Comparison of ENCODE assay signal across 27 cellular contexts in genomic region chr1:235854347-235854746, GRCh38. TPM values are rescaled to one million over a fixed set of nuclear protein-coding genes. Genes with fewer than 3 reads are reported as not detected.
DNase-seq lines count a peak whose midpoint lies in the region; ATAC-seq and TF ChIP-seq lines count a peak whose summit lies in the region.
"Had no signal": no experiment of that assay in that cellular context is flagged by ENCODE, and none has a peak within 500 bp of the region (broad histone marks: within the 10 kb centered on the region; RNA-seq: fewer than 3 reads in every experiment).

No MANE protein-coding gene starts in this region.

- DNase-seq in activated CD4-positive, alpha-beta T cell treated with anti-CD3 and anti-CD28 coated beads, Interleukin-2, amount 10 ng/mL, durations not matched to agents 24 days and 14 days: peak; percentile 37
- DNase-seq in activated CD4-positive, alpha-beta T cell treated with anti-CD3 and anti-CD28 coated beads, Interleukin-2, amount 10 ng/mL, durations not matched to agents 7 days and 5 days: no peak
- DNase-seq in NB4 (ENCODE audit: low read depth) (peak; percentile 36), DMS114 treated with DMSO at 0.1 percent for 48 hours (lab: John Stamatoyannopoulos, UW; ENCODE audit: unreplicated experiment) (no peak)
- DNase-seq in stimulated activated effector memory CD8-positive, alpha-beta T cell treated with anti-CD3 and anti-CD28 coated beads, Interleukin-12 subunit alpha, Interleukin-12 subunit beta, amount 100 ng/mL, for 72 hours (ENCODE audit: low spot score in 2 of 2): no peak
- no peak for DNase-seq in stimulated activated naive CD4-positive, alpha-beta T cell (lab: John Stamatoyannopoulos, UW)
- DNase-seq: activated CD4-positive, alpha-beta memory T cell treated with anti-CD3 and anti-CD28 coated beads, Interleukin-2, amount 10 ng/mL, durations not matched to agents 7 days and 5 days; activated T-cell treated with anti-CD3 and anti-CD28 coated beads, Interleukin-2, amount 50 U/mL, for 48 hours; Calu3; effector CD8-positive, alpha-beta T cell; EL; esophagus squamous epithelium; Karpas-422; kidney glomerular epithelial cell; NCI-H1105; NCI-H2081; NCI-H446; NK-92 treated with Interleukin-12 subunit alpha and Interleukin-12 subunit beta, amount 100 ng/mL, for 24 hours; stimulated activated CD4-positive, alpha-beta T cell treated with anti-CD3 and anti-CD28 coated beads, Interleukin-4, amount 100 ng/mL, for 24 hours; T-helper 2 cell; uterus; WERI-Rb-1 had no signal

- H3K4me3 ChIP-seq in NB4 (ENCODE audit: low read depth, low read length): no peak overlapping the region
- H3K4me3 ChIP-seq: esophagus squamous epithelium, SK-N-MC, suprapubic skin, uterus had no signal

- H3K4me3 Mint-ChIP-seq in activated CD4-positive, alpha-beta T cell treated with anti-CD3 and anti-CD28 coated beads, Interleukin-2, amount 10 ng/mL, durations not matched to agents 24 days and 14 days: no peak overlapping the region
- H3K4me3 Mint-ChIP-seq in activated CD4-positive, alpha-beta T cell treated with anti-CD3 and anti-CD28 coated beads, Interleukin-2, amount 10 ng/mL, durations not matched to agents 7 days and 5 days: no peak overlapping the region
- H3K4me3 Mint-ChIP-seq in stimulated activated effector memory CD8-positive, alpha-beta T cell treated with anti-CD3 and anti-CD28 coated beads, Interleukin-12 subunit alpha, Interleukin-12 subunit beta, amount 100 ng/mL, for 72 hours: peak overlapping the region; percentile 11
- H3K4me3 Mint-ChIP-seq: activated CD4-positive, alpha-beta memory T cell treated with anti-CD3 and anti-CD28 coated beads, Interleukin-2, amount 10 ng/mL, durations not matched to agents 7 days and 5 days; activated naive CD4-positive, alpha-beta T cell treated with anti-CD3 and anti-CD28 coated beads, Interleukin-2, amount 50 U/mL, for 24 hours had no signal

- peaks cover 47% of the 10 kb centered on the region for H3K4me1 Mint-ChIP-seq in activated CD4-positive, alpha-beta T cell treated with anti-CD3 and anti-CD28 coated beads, Interleukin-2, amount 10 ng/mL, durations not matched to agents 24 days and 14 days
- peaks cover 43% of the 10 kb centered on the region for H3K4me1 Mint-ChIP-seq in activated CD4-positive, alpha-beta T cell treated with anti-CD3 and anti-CD28 coated beads, Interleukin-2, amount 10 ng/mL, durations not matched to agents 7 days and 5 days
- H3K4me1 Mint-ChIP-seq in stimulated activated effector memory CD8-positive, alpha-beta T cell treated with anti-CD3 and anti-CD28 coated beads, Interleukin-12 subunit alpha, Interleukin-12 subunit beta, amount 100 ng/mL, for 72 hours: peaks cover 47% of the 10 kb centered on the region

- H3K27me3 Mint-ChIP-seq in activated CD4-positive, alpha-beta T cell treated with anti-CD3 and anti-CD28 coated beads, Interleukin-2, amount 10 ng/mL, durations not matched to agents 24 days and 14 days: no peaks in the 10 kb centered on the region
- H3K27me3 Mint-ChIP-seq in activated CD4-positive, alpha-beta T cell treated with anti-CD3 and anti-CD28 coated beads, Interleukin-2, amount 10 ng/mL, durations not matched to agents 7 days and 5 days: no peaks in the 10 kb centered on the region
- H3K27me3 Mint-ChIP-seq: activated CD4-positive, alpha-beta memory T cell treated with anti-CD3 and anti-CD28 coated beads, Interleukin-2, amount 10 ng/mL, durations not matched to agents 7 days and 5 days; activated naive CD4-positive, alpha-beta T cell treated with anti-CD3 and anti-CD28 coated beads, Interleukin-2, amount 50 U/mL, for 24 hours had no signal

- POLR2A ChIA-PET in activated CD4-positive, alpha-beta T cell treated with anti-CD3 and anti-CD28 coated beads, Interleukin-2, amount 10 ng/mL, durations not matched to agents 7 days and 5 days (lab: Charles Lee): no interaction called here

- ATAC-seq in GM21619 (IDR thresholded peaks at IDR 0.05; ENCODE audit: unreplicated experiment): peak; percentile 48
- ATAC-seq in stimulated activated effector memory CD8-positive, alpha-beta T cell treated with anti-CD3 and anti-CD28 coated beads, Interleukin-12 subunit alpha, Interleukin-12 subunit beta, amount 100 ng/mL, for 72 hours: peak; percentile 45
- no peak for ATAC-seq in GM18519 (IDR thresholded peaks at IDR 0.05; ENCODE audit: low FRiP score, unreplicated experiment)

- H3K27ac Mint-ChIP-seq in activated CD4-positive, alpha-beta T cell treated with anti-CD3 and anti-CD28 coated beads, Interleukin-2, amount 10 ng/mL, durations not matched to agents 24 days and 14 days: no peak overlapping the region
- H3K27ac Mint-ChIP-seq in activated CD4-positive, alpha-beta T cell treated with anti-CD3 and anti-CD28 coated beads, Interleukin-2, amount 10 ng/mL, durations not matched to agents 7 days and 5 days: no peak overlapping the region
- H3K27ac Mint-ChIP-seq in stimulated activated effector memory CD8-positive, alpha-beta T cell treated with anti-CD3 and anti-CD28 coated beads, Interleukin-12 subunit alpha, Interleukin-12 subunit beta, amount 100 ng/mL, for 72 hours: no peak overlapping the region
- H3K27ac Mint-ChIP-seq: activated CD4-positive, alpha-beta memory T cell treated with anti-CD3 and anti-CD28 coated beads, Interleukin-2, amount 10 ng/mL, durations not matched to agents 7 days and 5 days; activated naive CD4-positive, alpha-beta T cell treated with anti-CD3 and anti-CD28 coated beads, Interleukin-2, amount 50 U/mL, for 24 hours had no signal

- no peak for TF ChIP-seq POLR2A in NB4 (IDR thresholded peaks at IDR 0.05; ENCODE audit: extremely low read depth, insufficient read length)

- H3K9me3 Mint-ChIP-seq in activated CD4-positive, alpha-beta T cell treated with anti-CD3 and anti-CD28 coated beads, Interleukin-2, amount 10 ng/mL, durations not matched to agents 24 days and 14 days: no peaks in the 10 kb centered on the region
- no peaks in the 10 kb centered on the region for H3K9me3 Mint-ChIP-seq in activated CD4-positive, alpha-beta T cell treated with anti-CD3 and anti-CD28 coated beads, Interleukin-2, amount 10 ng/mL, durations not matched to agents 7 days and 5 days
- H3K9me3 Mint-ChIP-seq in stimulated activated effector memory CD8-positive, alpha-beta T cell treated with anti-CD3 and anti-CD28 coated beads, Interleukin-12 subunit alpha, Interleukin-12 subunit beta, amount 100 ng/mL, for 72 hours: peaks cover 3% of the 10 kb centered on the region
- H3K9me3 Mint-ChIP-seq: activated CD4-positive, alpha-beta memory T cell treated with anti-CD3 and anti-CD28 coated beads, Interleukin-2, amount 10 ng/mL, durations not matched to agents 7 days and 5 days; activated naive CD4-positive, alpha-beta T cell treated with anti-CD3 and anti-CD28 coated beads, Interleukin-2, amount 50 U/mL, for 24 hours had no signal

- peaks cover 38% of the 10 kb centered on the region for H3K36me3 Mint-ChIP-seq in activated CD4-positive, alpha-beta T cell treated with anti-CD3 and anti-CD28 coated beads, Interleukin-2, amount 10 ng/mL, durations not matched to agents 24 days and 14 days (ENCODE audit: low read depth)
- peaks cover 19% of the 10 kb centered on the region for H3K36me3 Mint-ChIP-seq in activated CD4-positive, alpha-beta T cell treated with anti-CD3 and anti-CD28 coated beads, Interleukin-2, amount 10 ng/mL, durations not matched to agents 7 days and 5 days (ENCODE audit: low read depth)
- peaks cover 20% of the 10 kb centered on the region for H3K36me3 Mint-ChIP-seq in stimulated activated effector memory CD8-positive, alpha-beta T cell treated with anti-CD3 and anti-CD28 coated beads, Interleukin-12 subunit alpha, Interleukin-12 subunit beta, amount 100 ng/mL, for 72 hours
- H3K36me3 Mint-ChIP-seq: activated naive CD4-positive, alpha-beta T cell treated with anti-CD3 and anti-CD28 coated beads, Interleukin-2, amount 50 U/mL, for 24 hours had no signal

- CTCF ChIA-PET in activated CD4-positive, alpha-beta T cell treated with anti-CD3 and anti-CD28 coated beads, Interleukin-2, amount 10 ng/mL, durations not matched to agents 7 days and 5 days (lab: Charles Lee): interaction anchor here (0.8 kb wide), 1 partner anchor 11 kb away, joined by 3 read pairs; no protein-coding TSS in a partner anchor

- TF ChIP-seq CTCF in NB4 (IDR thresholded peaks at IDR 0.05; ENCODE audit: low read depth, low read length): no peak

- intact Hi-C loops in activated CD4-positive, alpha-beta T cell treated with anti-CD3 and anti-CD28 coated beads, Interleukin-2, amount 10 ng/mL, durations not matched to agents 24 days and 14 days (cut with micrococcal nuclease): no loop called here

RNA-seq across cellular contexts. Expression of gene LYST, which starts 12.4 kb away (rescaled TPM):
- 94.5 and 106 TPM in 2 replicates for total RNA-seq in activated CD4-positive, alpha-beta T cell treated with anti-CD3 and anti-CD28 coated beads, Interleukin-2, amount 10 ng/mL, durations not matched to agents 24 days and 14 days
- 10 to 100 TPM; 24.7 to 26.8 TPM for total RNA-seq in activated CD4-positive, alpha-beta T cell treated with anti-CD3 and anti-CD28 coated beads, Interleukin-2, amount 10 ng/mL, durations not matched to agents 7 days and 5 days

Comparison
In these comparisons a context has a peak if more than half of its experiments do, and no peak if none do; other contexts are left out.
1. DNase-seq: peak in activated CD4-positive, alpha-beta T cell treated with anti-CD3 and anti-CD28 coated beads, Interleukin-2, amount 10 ng/mL, durations not matched to agents 24 days and 14 days (single experiment) and NB4 (single experiment); none in activated CD4-positive, alpha-beta T cell treated with anti-CD3 and anti-CD28 coated beads, Interleukin-2, amount 10 ng/mL, durations not matched to agents 7 days and 5 days (single experiment), stimulated activated effector memory CD8-positive, alpha-beta T cell treated with anti-CD3 and anti-CD28 coated beads, Interleukin-12 subunit alpha, Interleukin-12 subunit beta, amount 100 ng/mL, for 72 hours (0 of 2), stimulated activated naive CD4-positive, alpha-beta T cell (0 of 6) and DMS114 treated with DMSO at 0.1 percent for 48 hours (single experiment).